Comparison of ENCODE assay signal across 8 cellular contexts in the genomic region with DNA sequence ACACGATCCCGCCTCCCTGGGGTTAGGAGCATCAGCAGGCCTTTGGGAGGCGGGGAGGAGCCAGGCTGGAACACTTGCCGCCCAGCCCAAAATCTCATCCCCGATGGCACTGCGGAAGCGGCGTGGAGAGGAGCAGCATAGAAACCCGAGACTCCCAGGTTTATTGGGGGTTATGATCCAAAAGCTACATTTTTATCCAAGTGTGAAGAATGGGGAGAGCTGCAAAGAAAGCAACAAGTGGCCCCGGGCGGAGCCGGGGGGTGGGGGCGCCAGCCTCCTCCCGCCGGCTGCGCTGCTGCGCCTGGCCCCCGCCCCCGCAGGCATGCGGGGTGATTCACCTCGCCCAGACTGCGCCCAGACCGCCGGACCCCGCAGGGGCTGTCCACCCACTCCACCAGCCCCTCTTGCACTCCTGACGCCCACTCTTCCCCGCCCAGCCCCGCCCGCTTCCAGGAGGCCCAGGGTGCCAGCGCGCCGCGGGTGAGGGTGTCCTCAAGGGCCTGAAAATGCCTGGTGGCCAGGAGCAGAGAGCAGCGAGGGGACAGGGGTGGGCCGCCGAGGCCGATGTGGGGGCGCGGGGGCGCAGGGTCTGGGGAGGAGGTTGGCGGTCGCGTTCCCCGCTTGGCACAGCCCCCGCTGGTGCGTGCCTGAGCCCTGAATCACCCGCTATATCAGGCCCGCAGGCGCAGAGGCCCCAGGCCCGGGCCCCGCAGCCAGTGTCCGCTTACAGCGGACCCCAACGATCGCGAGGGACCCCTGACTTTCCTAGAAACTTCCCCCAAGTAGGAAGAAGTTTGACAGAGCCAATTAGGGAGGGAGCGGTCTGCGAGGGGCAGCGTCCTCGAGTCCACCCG. TPM values are rescaled to one million over a fixed set of nuclear protein-coding genes. Genes with fewer than 3 reads are reported as not detected.
A peak's percentile ranks its signal among the peaks of the same experiment; 100 is the strongest.
DNase-seq lines count a peak whose midpoint lies in the region; ATAC-seq and TF ChIP-seq lines count a peak whose summit lies in the region.

No MANE protein-coding gene starts in this region.

- DNase-seq in A673 (ENCODE audit: low spot score) (no peak), LHCN-M2 (ENCODE audit: low read depth) (peak; percentile 60), caudate nucleus (lab: John Stamatoyannopoulos, UW) (peak in 5 of 61 donors; percentile 29 to 56 (median 36)), stomach (peak; percentile 28), KG1 (lab: John Stamatoyannopoulos, UW) (no peak)

- no peak for TF ChIP-seq EP300 in stomach (IDR thresholded peaks at IDR 0.05)

- 3 to 21% (median 12%) methylated on average over 31 to 61 of the region's 61 CpGs for WGBS in stomach, 5 donors

- ATAC-seq in HG03135 (IDR thresholded peaks at IDR 0.05; ENCODE audit: unreplicated experiment): no peak
- ATAC-seq in GM21526 (IDR thresholded peaks at IDR 0.05; ENCODE audit: low FRiP score, unreplicated experiment): no peak

- no peak for TF ChIP-seq POLR2A in stomach (IDR thresholded peaks at IDR 0.05)

- H3K27ac ChIP-seq in A673 (ENCODE audit: low read depth, low read length, poor library complexity, severe bottlenecking) (no peak overlapping the region), caudate nucleus (ENCODE audit: low read depth, low read length) (peak overlapping the region; percentile 76), layer of hippocampus (ENCODE audit: low read depth, low read length) (peak overlapping the region; percentile 73), stomach (peak overlapping the region; percentile 61 to 94 (median 91))

- no peak for TF ChIP-seq CTCF in A673 (conservative IDR thresholded peaks at IDR 0.05; ENCODE audit: low read depth, low read length)
- TF ChIP-seq CTCF in stomach (IDR thresholded peaks at IDR 0.05): no peak

- no TSS peak for BruUV-seq in A673 (replicated peaks; lab: Mats Ljungman, UMichigan)

- peak overlapping the region; percentile 66 for H3K4me3 ChIP-seq in A673 (ENCODE audit: low read depth, low read length, poor library complexity, severe bottlenecking)
- H3K4me3 ChIP-seq in stomach: peak overlapping the region; percentile 65 to 75 (median 70)

- intact Hi-C loops in A673 (cut with micrococcal nuclease; ENCODE audit: unreplicated experiment) (no loop called here), stomach (cut with DNase I; ENCODE audit: low total_unique reads) (no loop called here)

- H3K4me1 ChIP-seq in A673 (ENCODE audit: insufficient read depth, low read length, poor library complexity, severe bottlenecking): no peaks in the 10 kb centered on the region
- peaks cover 19 to 74% (median 54%) of the 10 kb centered on the region in 4 donors for H3K4me1 ChIP-seq in stomach

- CTCF ChIA-PET in A673 (lab: Charles Lee): interaction anchor here (0.5 kb wide), 1 partner anchor 109 kb away, joined by 4 read pairs; no protein-coding TSS in a partner anchor

- POLR2A ChIA-PET in A673 (lab: Charles Lee; ENCODE audit: low non-redundant PET): no interaction called here

- H3K36me3 ChIP-seq in A673 (ENCODE audit: insufficient read depth, low read length, poor library complexity, severe bottlenecking): no peaks in the 10 kb centered on the region
- H3K36me3 ChIP-seq in stomach: no peaks in the 10 kb centered on the region

- no peaks in the 10 kb centered on the region for H3K27me3 ChIP-seq in A673 (replicated peaks; ENCODE audit: insufficient read depth, low read depth, low read length, poor library complexity)
- H3K27me3 ChIP-seq in layer of hippocampus (ENCODE audit: control insufficient read depth, insufficient read depth, low read length): peaks cover 4% of the 10 kb centered on the region
- H3K27me3 ChIP-seq in stomach: peaks cover 0 to 29% (median 20%) of the 10 kb centered on the region in 3 donors

- H3K9me3 ChIP-seq in A673 (ENCODE audit: low read depth, low read length, poor library complexity, severe bottlenecking) (no peaks in the 10 kb centered on the region), stomach (no peaks in the 10 kb centered on the region)

RNA-seq across cellular contexts. Expression of gene CAVIN1, which starts 1.4 kb away (rescaled TPM):
- 16.6 and 19.9 TPM in 2 replicates for total RNA-seq in A673 (2021)
- 308 and 325 TPM in 2 replicates for total RNA-seq in LHCN-M2 (2014; rRNA removed)
- 454 TPM for polyA plus RNA-seq in LHCN-M2 (2012)
- 100 to 1,000 TPM in 3 of 5 donors, 10 to 100 TPM in 2; 75.2 to 244 (median 162) TPM for total RNA-seq in stomach
- polyA plus RNA-seq in stomach: 100 to 1,000 TPM in 1 of 3 donors, 10 to 100 TPM in 2; 61.2 to 104 (median 94.2) TPM

RNA-seq across cellular contexts. Expression of gene STAT3, which starts 33.5 kb away (rescaled TPM):
- total RNA-seq in A673 (2021): 59.7 and 60.5 TPM in 2 replicates
- 52.9 and 60.3 TPM in 2 replicates for total RNA-seq in LHCN-M2 (2014; rRNA removed)
- 31.6 TPM for polyA plus RNA-seq in LHCN-M2 (2012)
- total RNA-seq in stomach: 100 to 1,000 TPM in 4 of 5 donors, 10 to 100 TPM in 1; 70.4 to 207 (median 159) TPM
- polyA plus RNA-seq in stomach: 10 to 100 TPM; 31.3 to 46.6 (median 42.3) TPM

RNA-seq across cellular contexts. Expression of gene ATP6V0A1, which starts 37.0 kb away (rescaled TPM):
- total RNA-seq in A673 (2021) (50.3 and 54.6 TPM in 2 replicates), LHCN-M2 (2014; rRNA removed) (38.2 and 43.8 TPM in 2 replicates), stomach (100 to 1,000 TPM in 3 of 5 donors, 10 to 100 TPM in 2; 61.7 to 435 (median 123) TPM)
- polyA plus RNA-seq in LHCN-M2 (2012): 37.6 TPM
- 10 to 100 TPM; 13.1 to 24.5 (median 13.2) TPM for polyA plus RNA-seq in stomach

Comparison
In these comparisons a context has a peak if more than half of its experiments do, and no peak if none do; other contexts are left out.
1. DNase-seq: peak in LHCN-M2 (single experiment) and stomach (single experiment); none in A673 (single experiment) and KG1 (single experiment).